In the genomic region with DNA sequence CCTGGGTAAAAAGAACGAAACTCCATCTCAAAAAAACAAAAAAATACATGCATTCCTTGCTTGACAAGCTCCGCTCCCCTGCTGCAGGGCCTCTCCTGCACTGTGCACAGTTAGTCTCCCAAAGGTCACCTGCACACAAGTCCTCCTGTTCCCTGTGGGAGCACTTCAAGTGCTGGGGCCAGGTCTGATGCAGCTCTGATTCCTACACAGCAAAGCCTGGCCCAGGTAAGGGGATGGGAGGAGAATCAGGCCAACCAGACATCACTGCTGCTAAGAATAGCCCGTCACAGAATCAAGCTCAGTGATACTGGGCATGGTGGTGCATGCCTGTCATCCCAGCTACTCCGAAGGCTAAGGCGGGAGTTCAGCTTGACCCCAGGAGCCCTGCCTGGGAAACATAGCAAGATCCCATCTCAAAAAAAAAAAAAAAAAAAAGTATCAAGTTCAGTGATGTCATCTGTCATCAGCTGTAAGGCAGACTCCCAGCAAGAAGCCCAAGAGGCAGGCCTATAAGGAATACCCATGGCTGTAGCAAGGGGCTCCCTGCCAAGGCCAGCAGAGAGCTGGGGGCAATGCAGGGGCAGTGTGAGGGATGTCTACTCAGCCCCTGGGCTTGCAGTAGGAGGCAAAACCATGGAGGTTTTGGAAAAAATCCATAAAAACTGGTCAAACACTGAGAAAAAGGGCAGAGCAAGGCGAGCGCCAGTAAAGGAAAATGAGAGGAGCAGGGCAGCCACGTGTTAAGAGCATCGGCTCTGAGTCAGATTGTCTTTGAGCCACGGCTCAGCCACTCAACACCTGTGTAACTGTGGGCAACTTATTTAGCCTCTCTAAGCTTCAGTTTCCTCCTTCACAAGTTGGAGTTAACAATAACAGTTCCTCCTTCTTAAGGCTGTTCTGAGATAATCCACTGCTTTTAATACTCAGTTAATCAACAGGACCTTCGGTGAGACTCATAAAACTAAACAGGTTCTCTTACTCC, we compare ENCODE assay signal across 13 cellular contexts. TPM values are rescaled to one million over a fixed set of nuclear protein-coding genes. Genes with fewer than 3 reads are reported as not detected.
DNase-seq lines count a peak whose midpoint lies in the region; ATAC-seq and TF ChIP-seq lines count a peak whose summit lies in the region.
"Had no signal": no experiment of that assay in that cellular context is flagged by ENCODE, and none has a peak within 500 bp of the region (broad histone marks: within the 10 kb centered on the region; RNA-seq: fewer than 3 reads in every experiment).

No MANE protein-coding gene starts in this region.

- peak; percentile 59 for DNase-seq in astrocyte of the hippocampus (ENCODE audit: low read depth, low spot score)
- peak in 1 of 2 donors; percentile 45 for DNase-seq in heart right ventricle
- DNase-seq in smooth muscle cell of the brain vasculature (ENCODE audit: low read depth, low spot score): peak; percentile 72
- no peak for DNase-seq in head of caudate nucleus
- no peak for DNase-seq in MV-4-11 (lab: John Stamatoyannopoulos, UW)
- DNase-seq in HT-29 (ENCODE audit: low spot score): no peak
- DNase-seq in germinal center (ENCODE audit: low spot score): no peak
- DNase-seq: activated T-cell treated with anti-CD3 and anti-CD28 coated beads, Interleukin-2, amount 50 U/mL, for 4 hours; NCI-H345; stimulated activated CD4-positive, alpha-beta T cell treated with anti-CD3 and anti-CD28 coated beads, Interleukin-4, amount 100 ng/mL, for 1 hour; T-helper 17 cell had no signal

- ATAC-seq in heart right ventricle: peak in 7 of 8 donors; percentile 8 to 45 (median 16)
- ATAC-seq: activated T-cell treated with anti-CD3 and anti-CD28 coated beads, Interleukin-2, amount 50 U/mL, for 4 hours; T-helper 17 cell had no signal

- H3K9me3 ChIP-seq in HEK293 (ENCODE audit: control insufficient read depth, insufficient read depth, low read depth, low read length) (no peaks in the 10 kb centered on the region), heart right ventricle (no peaks in the 10 kb centered on the region)

- TF ChIP-seq CTCF in HEK293 (tag by site-specific recombination; IDR thresholded peaks at IDR 0.05): no peak
- TF ChIP-seq CTCF in heart right ventricle (IDR thresholded peaks at IDR 0.05): no peak

- H3K27me3 ChIP-seq in heart right ventricle: peaks cover 0 to 8% (median 0%) of the 10 kb centered on the region in 7 donors

- H3K4me1 ChIP-seq in HEK293 (ENCODE audit: control insufficient read depth, insufficient read depth, low read length) (peaks cover 3% of the 10 kb centered on the region; the same call in 1 of the 2 replicates), heart right ventricle (peaks cover 9 to 69% (median 46%) of the 10 kb centered on the region in 9 donors)

- WGBS in heart right ventricle, 2 donors: 45 to 52% methylated on average over 11 of the region's 11 CpGs

- POLR2A ChIA-PET in HEK293 (lab: Yijun Ruan, JAX): interaction anchor here (0.6 to 1.2 kb wide), 7 partner anchors 9 to 570 kb away, joined by 3 to 9 read pairs (median 4); a partner anchor contains a TSS

- H3K36me3 ChIP-seq in HEK293 (ENCODE audit: control insufficient read depth in 2 of 2, insufficient read depth in 1 of 2, low read length in 2 of 2) (peaks cover 0 to 32% of the 10 kb centered on the region in 2 experiments; a peak in 1 of 3 replicates), heart right ventricle (peaks cover 0 to 53% (median 33%) of the 10 kb centered on the region in 9 donors)

- H3K4me3 ChIP-seq in HEK293 (ENCODE audit: low read depth, low read length) (no peak overlapping the region), heart right ventricle (peak overlapping the region in 8 of 10 donors; percentile 45 to 86 (median 76))

- intact Hi-C loops in heart right ventricle (cut with DNase I): loop anchor here in 1 of 10 donors (2.0 kb wide), 1 partner anchor 22 kb away; a partner anchor contains a TSS
- intact Hi-C loops in head of caudate nucleus (cut with DNase I): no loop called here

- CTCF ChIA-PET in HEK293 (lab: Yijun Ruan, JAX): interaction anchor here (0.6 to 2.0 kb wide), 6 partner anchors 10 to 133 kb away, joined by 3 to 23 read pairs (median 4); a partner anchor contains a TSS

- H3K27ac ChIP-seq in HEK293 (ENCODE audit: extremely low read depth, low read depth, low read length) (no peak overlapping the region), heart right ventricle (peak overlapping the region in 9 of 10 donors; percentile 42 to 100 (median 97))

TF ChIP-seq in HEK293, 187 proteins besides CTCF, POLR2A, EP300 and RAD21 (continues in another document):
- no peak for TF ChIP-seq WT1 (tag by site-specific recombination; IDR thresholded peaks at IDR 0.05)
- TF ChIP-seq, protein P1, sequence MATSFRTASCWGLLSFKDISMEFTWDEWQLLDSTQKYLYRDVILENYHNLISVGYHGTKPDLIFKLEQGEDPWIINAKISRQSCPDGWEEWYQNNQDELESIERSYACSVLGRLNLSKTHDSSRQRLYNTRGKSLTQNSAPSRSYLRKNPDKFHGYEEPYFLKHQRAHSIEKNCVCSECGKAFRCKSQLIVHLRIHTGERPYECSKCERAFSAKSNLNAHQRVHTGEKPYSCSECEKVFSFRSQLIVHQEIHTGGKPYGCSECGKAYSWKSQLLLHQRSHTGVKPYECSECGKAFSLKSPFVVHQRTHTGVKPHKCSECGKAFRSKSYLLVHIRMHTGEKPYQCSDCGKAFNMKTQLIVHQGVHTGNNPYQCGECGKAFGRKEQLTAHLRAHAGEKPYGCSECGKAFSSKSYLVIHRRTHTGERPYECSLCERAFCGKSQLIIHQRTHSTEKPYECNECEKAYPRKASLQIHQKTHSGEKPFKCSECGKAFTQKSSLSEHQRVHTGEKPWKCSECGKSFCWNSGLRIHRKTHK (tag by site-specific recombination; IDR thresholded peaks at IDR 0.05): no peak
- TF ChIP-seq ZNF610 (tag by site-specific recombination; IDR thresholded peaks at IDR 0.05; ENCODE audit: borderline replicate concordance): no peak
- TF ChIP-seq KLF8 (tag by site-specific recombination; IDR thresholded peaks at IDR 0.05): no peak
- TF ChIP-seq YY1 (tag by site-specific recombination; IDR thresholded peaks at IDR 0.05): no peak
- TF ChIP-seq, protein P2, sequence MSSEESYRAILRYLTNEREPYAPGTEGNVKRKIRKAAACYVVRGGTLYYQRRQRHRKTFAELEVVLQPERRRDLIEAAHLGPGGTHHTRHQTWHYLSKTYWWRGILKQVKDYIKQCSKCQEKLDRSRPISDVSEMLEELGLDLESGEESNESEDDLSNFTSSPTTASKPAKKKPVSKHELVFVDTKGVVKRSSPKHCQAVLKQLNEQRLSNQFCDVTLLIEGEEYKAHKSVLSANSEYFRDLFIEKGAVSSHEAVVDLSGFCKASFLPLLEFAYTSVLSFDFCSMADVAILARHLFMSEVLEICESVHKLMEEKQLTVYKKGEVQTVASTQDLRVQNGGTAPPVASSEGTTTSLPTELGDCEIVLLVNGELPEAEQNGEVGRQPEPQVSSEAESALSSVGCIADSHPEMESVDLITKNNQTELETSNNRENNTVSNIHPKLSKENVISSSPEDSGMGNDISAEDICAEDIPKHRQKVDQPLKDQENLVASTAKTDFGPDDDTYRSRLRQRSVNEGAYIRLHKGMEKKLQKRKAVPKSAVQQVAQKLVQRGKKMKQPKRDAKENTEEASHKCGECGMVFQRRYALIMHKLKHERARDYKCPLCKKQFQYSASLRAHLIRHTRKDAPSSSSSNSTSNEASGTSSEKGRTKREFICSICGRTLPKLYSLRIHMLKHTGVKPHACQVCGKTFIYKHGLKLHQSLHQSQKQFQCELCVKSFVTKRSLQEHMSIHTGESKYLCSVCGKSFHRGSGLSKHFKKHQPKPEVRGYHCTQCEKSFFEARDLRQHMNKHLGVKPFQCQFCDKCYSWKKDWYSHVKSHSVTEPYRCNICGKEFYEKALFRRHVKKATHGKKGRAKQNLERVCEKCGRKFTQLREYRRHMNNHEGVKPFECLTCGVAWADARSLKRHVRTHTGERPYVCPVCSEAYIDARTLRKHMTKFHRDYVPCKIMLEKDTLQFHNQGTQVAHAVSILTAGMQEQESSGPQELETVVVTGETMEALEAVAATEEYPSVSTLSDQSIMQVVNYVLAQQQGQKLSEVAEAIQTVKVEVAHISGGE (tag by site-specific recombination; conservative IDR thresholded peaks at IDR 0.05; ENCODE audit: low read depth): no peak
- peak; percentile 64 for TF ChIP-seq ZNF629 (tag by site-specific recombination; IDR thresholded peaks at IDR 0.05)
- no peak for TF ChIP-seq ZNF341 (tag by site-specific recombination; IDR thresholded peaks at IDR 0.05; ENCODE audit: low read depth)
- TF ChIP-seq ZNF785 (tag by site-specific recombination; IDR thresholded peaks at IDR 0.05): no peak
- TF ChIP-seq ZNF701 (tag by site-specific recombination; IDR thresholded peaks at IDR 0.05): no peak
- TF ChIP-seq ZNF660 (tag by site-specific recombination; IDR thresholded peaks at IDR 0.05): no peak

RNA-seq across cellular contexts. Expression of a gene that starts 3.2 kb away (rescaled TPM):
- total RNA-seq in heart right ventricle: 100 to 1,000 TPM; 548 to 922 (median 784) TPM
- polyA plus RNA-seq in heart right ventricle: 1,000 to 10,000 TPM in 1 of 2 donors, 100 to 1,000 TPM in 1; 597 to 1,940 TPM
- total RNA-seq in HT-29 (2014; rRNA removed; shearing (Covaris generic)): 61.0 and 69.8 TPM in 2 replicates

RNA-seq across cellular contexts. Expression of a gene that starts 12.8 kb away (rescaled TPM):
- 10 to 100 TPM in 1 of 10 donors, 1 to 10 TPM in 1, under 1 TPM in 3, not detected in 5; 0.20 to 13.2 (median 0.24) TPM for total RNA-seq in heart right ventricle
- 1 to 10 TPM in 1 of 2 donors, not detected in 1; 1.0 TPM for polyA plus RNA-seq in heart right ventricle
- total RNA-seq in HT-29 (2014; rRNA removed; shearing (Covaris generic)): 82.8 and 95.4 TPM in 2 replicates
- total RNA-seq: lung microvascular endothelial cell, T-helper 17 cell had no signal

RNA-seq across cellular contexts. Expression of a gene that starts 21.5 kb away (rescaled TPM):
- total RNA-seq in heart right ventricle: under 1 TPM in 8 of 10 donors, not detected in 2; 0.09 to 0.85 (median 0.30) TPM
- polyA plus RNA-seq in heart right ventricle: 1 to 10 TPM in 1 of 2 donors, under 1 TPM in 1; 0.35 to 1.3 TPM
- 16.2 and 23.4 TPM in 2 replicates for total RNA-seq in HT-29 (2014; rRNA removed; shearing (Covaris generic))

RNA-seq across cellular contexts. Expression of a gene that starts 28.4 kb away (rescaled TPM):
- total RNA-seq in heart right ventricle: 10 to 100 TPM; 37.9 to 54.0 (median 43.9) TPM
- polyA plus RNA-seq in heart right ventricle: 100 to 1,000 TPM in 1 of 2 donors, 10 to 100 TPM in 1; 95.3 to 210 TPM
- 19.7 and 19.9 TPM in 2 replicates for total RNA-seq in HT-29 (2014; rRNA removed; shearing (Covaris generic))

RNA-seq across cellular contexts. Expression of a gene that starts 28.7 kb away (rescaled TPM):
- total RNA-seq in heart right ventricle: over 10,000 TPM in 3 of 10 donors, 1,000 to 10,000 TPM in 7; 3,879 to 14,997 (median 5,788) TPM
- polyA plus RNA-seq in heart right ventricle: 100 to 1,000 TPM in 1 of 2 donors, 10 to 100 TPM in 1; 14.9 to 476 TPM
- 23,916 and 27,637 TPM in 2 replicates for total RNA-seq in HT-29 (2014; rRNA removed; shearing (Covaris generic))

Comparison
In these comparisons a context has a peak if more than half of its experiments do, and no peak if none do; other contexts are left out.
1. DNase-seq: peak in astrocyte of the hippocampus (single experiment) and smooth muscle cell of the brain vasculature (single experiment); none in head of caudate nucleus (0 of 42), MV-4-11 (single experiment), HT-29 (single experiment) and germinal center (single experiment).